In the genomic region with DNA sequence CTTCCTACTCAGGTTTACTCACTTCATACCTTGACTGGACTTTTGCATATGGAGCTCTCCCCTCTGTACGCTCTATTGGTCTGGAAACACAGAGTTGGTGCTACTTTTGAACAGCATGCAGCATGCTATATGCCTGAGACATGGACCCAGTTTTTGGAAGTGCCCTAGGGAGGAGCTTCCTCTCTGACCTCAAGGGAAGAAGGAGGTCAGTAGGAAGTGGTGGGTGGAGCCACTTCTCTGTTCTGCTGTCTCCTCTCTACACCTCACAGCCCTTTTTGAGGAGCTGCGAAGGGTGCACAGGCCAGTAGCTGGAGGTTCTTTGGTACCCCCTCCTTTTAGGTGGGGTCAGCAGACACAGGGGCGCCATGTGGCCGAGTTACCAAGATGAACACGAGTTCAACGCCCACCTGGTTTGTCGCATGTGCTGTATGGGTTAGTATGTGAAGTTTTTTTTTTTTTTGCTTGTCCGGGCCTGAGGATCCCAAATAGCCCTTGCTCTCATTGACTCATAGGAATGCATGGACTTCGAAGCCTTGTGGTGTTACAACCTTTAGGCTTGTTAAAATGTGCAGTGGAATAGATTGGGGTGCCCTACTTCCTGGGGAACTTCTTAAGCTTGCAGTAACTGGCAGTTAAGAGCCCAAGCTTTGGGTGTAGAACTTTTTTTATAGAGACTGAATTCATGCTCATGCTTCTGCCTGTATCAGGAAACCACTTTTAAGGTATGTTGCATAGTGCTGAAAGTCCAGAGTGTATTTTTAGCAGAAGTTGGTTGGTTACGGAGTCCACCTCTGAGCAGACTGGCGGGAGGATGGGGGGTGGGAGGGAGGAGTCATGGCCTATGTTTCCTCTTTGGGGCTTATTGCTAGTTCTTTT, we compare ENCODE assay signal across 8 cellular contexts. TPM values are rescaled to one million over a fixed set of nuclear protein-coding genes. Genes with fewer than 3 reads are reported as not detected.
A peak's percentile ranks its signal among the peaks of the same experiment; 100 is the strongest.
DNase-seq lines count a peak whose midpoint lies in the region; ATAC-seq and TF ChIP-seq lines count a peak whose summit lies in the region.

No MANE protein-coding gene starts in this region.

- ATAC-seq in HG03378 (IDR thresholded peaks at IDR 0.05; ENCODE audit: unreplicated experiment), result peak; percentile 54
- ATAC-seq in GM18519 (IDR thresholded peaks at IDR 0.05; ENCODE audit: low FRiP score, unreplicated experiment), result no peak

- no peak overlapping the region; the same call in 1 of the 2 replicates for H3K27ac ChIP-seq in WERI-Rb-1

- peak; percentile 35 to 37 for DNase-seq in stimulated activated CD4-positive, alpha-beta T cell treated with anti-CD3 and anti-CD28 coated beads, Interleukin-2, amount 100 ng/mL, for 24 hours
- DNase-seq in stimulated activated CD4-positive, alpha-beta T cell treated with anti-CD3 and anti-CD28 coated beads, Interleukin-12 subunit alpha, Interleukin-12 subunit beta, amount 100 ng/mL, for 4 hours, result no peak
- peak; percentile 84 for DNase-seq in activated CD4-positive, alpha-beta T cell treated with anti-CD3 and anti-CD28 coated beads, Interleukin-2, amount 10 ng/mL, durations not matched to agents 24 days and 14 days
- DNase-seq in germinal center (ENCODE audit: low spot score) (peak; percentile 65), WERI-Rb-1 (no peak)
- DNase-seq in stimulated activated CD8-positive, alpha-beta memory T cell treated with anti-CD3 and anti-CD28 coated beads, Interleukin-12 subunit alpha, Interleukin-12 subunit beta, amount 100 ng/mL, for 4 hours (ENCODE audit: low read depth), result peak; percentile 28

- H3K27ac Mint-ChIP-seq in activated CD4-positive, alpha-beta T cell treated with anti-CD3 and anti-CD28 coated beads, Interleukin-2, amount 10 ng/mL, durations not matched to agents 24 days and 14 days, result peak overlapping the region; percentile 93

- no peak for TF ChIP-seq CTCF in WERI-Rb-1 (IDR thresholded peaks at IDR 0.05; ENCODE audit: low read depth, low read length)

- H3K36me3 Mint-ChIP-seq in activated CD4-positive, alpha-beta T cell treated with anti-CD3 and anti-CD28 coated beads, Interleukin-2, amount 10 ng/mL, durations not matched to agents 24 days and 14 days (ENCODE audit: low read depth), result peaks cover 16% of the 10 kb centered on the region

- intact Hi-C loops in activated CD4-positive, alpha-beta T cell treated with anti-CD3 and anti-CD28 coated beads, Interleukin-2, amount 10 ng/mL, durations not matched to agents 24 days and 14 days (cut with micrococcal nuclease), result loop anchor here (1.0 to 5.0 kb wide), 6 partner anchors 10 to 37 kb away; no protein-coding TSS in a partner anchor

- no peaks in the 10 kb centered on the region for H3K9me3 ChIP-seq in WERI-Rb-1 (ENCODE audit: severe bottlenecking)

- no peaks in the 10 kb centered on the region for H3K9me3 Mint-ChIP-seq in activated CD4-positive, alpha-beta T cell treated with anti-CD3 and anti-CD28 coated beads, Interleukin-2, amount 10 ng/mL, durations not matched to agents 24 days and 14 days

- no peaks in the 10 kb centered on the region for H3K27me3 Mint-ChIP-seq in activated CD4-positive, alpha-beta T cell treated with anti-CD3 and anti-CD28 coated beads, Interleukin-2, amount 10 ng/mL, durations not matched to agents 24 days and 14 days

- H3K4me3 Mint-ChIP-seq in activated CD4-positive, alpha-beta T cell treated with anti-CD3 and anti-CD28 coated beads, Interleukin-2, amount 10 ng/mL, durations not matched to agents 24 days and 14 days, result peak overlapping the region; percentile 82

- H3K4me3 ChIP-seq in WERI-Rb-1 (ENCODE audit: low read depth, low read length), result no peak overlapping the region

- H3K27me3 ChIP-seq in WERI-Rb-1 (ENCODE audit: insufficient read depth, low read depth, severe bottlenecking), result no peaks in the 10 kb centered on the region

- peaks cover 3% of the 10 kb centered on the region for H3K36me3 ChIP-seq in WERI-Rb-1

- peaks cover 55% of the 10 kb centered on the region for H3K4me1 Mint-ChIP-seq in activated CD4-positive, alpha-beta T cell treated with anti-CD3 and anti-CD28 coated beads, Interleukin-2, amount 10 ng/mL, durations not matched to agents 24 days and 14 days

RNA-seq across cellular contexts. Expression of gene MACF1, which starts 10.7 kb away (rescaled TPM):
- 203 and 204 TPM in 2 replicates for total RNA-seq in activated CD4-positive, alpha-beta T cell treated with anti-CD3 and anti-CD28 coated beads, Interleukin-2, amount 10 ng/mL, durations not matched to agents 24 days and 14 days

Comparison
In these comparisons a context has a peak if more than half of its experiments do, and no peak if none do; other contexts are left out.
1. DNase-seq: peak in stimulated activated CD4-positive, alpha-beta T cell treated with anti-CD3 and anti-CD28 coated beads, Interleukin-2, amount 100 ng/mL, for 24 hours (2 of 2), activated CD4-positive, alpha-beta T cell treated with anti-CD3 and anti-CD28 coated beads, Interleukin-2, amount 10 ng/mL, durations not matched to agents 24 days and 14 days (single experiment), germinal center (single experiment) and stimulated activated CD8-positive, alpha-beta memory T cell treated with anti-CD3 and anti-CD28 coated beads, Interleukin-12 subunit alpha, Interleukin-12 subunit beta, amount 100 ng/mL, for 4 hours (single experiment); none in stimulated activated CD4-positive, alpha-beta T cell treated with anti-CD3 and anti-CD28 coated beads, Interleukin-12 subunit alpha, Interleukin-12 subunit beta, amount 100 ng/mL, for 4 hours (single experiment) and WERI-Rb-1 (single experiment).